In the genomic region with DNA sequence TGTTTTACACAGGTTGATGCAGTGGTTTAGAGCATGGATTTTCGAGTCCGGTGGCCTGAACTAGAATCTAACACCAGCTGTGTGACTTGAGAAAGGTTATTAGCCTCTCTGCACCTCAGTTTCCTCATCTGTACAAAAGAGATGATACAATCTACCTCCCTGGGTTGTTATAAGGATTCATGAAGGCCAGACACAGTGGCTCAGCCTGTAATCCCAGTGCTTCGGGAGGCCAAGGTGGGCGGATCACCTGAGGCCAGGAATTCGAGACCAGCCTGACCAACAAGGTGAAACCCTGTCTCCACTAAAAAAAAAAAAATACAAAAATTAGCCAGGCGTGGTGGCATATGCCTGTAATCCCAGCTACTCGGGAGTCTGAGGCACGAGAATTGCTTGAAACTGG, we compare ENCODE assay signal across 9 cellular contexts. TPM values are rescaled to one million over a fixed set of nuclear protein-coding genes. Genes with fewer than 3 reads are reported as not detected.
DNase-seq lines count a peak whose midpoint lies in the region; ATAC-seq and TF ChIP-seq lines count a peak whose summit lies in the region.
"Not testable (repeated sequence)": the region's sequence is repeated elsewhere in the genome, so short reads cannot be mapped to it uniquely, and the experiment has no call there.
"Had no signal": no experiment of that assay in that cellular context is flagged by ENCODE, and none has a peak within 500 bp of the region (broad histone marks: within the 10 kb centered on the region; RNA-seq: fewer than 3 reads in every experiment).

No MANE protein-coding gene starts in this region.

- not testable (repeated sequence) for H2BK12ac ChIP-seq in mesenchymal stem cell (ENCODE audit: low read length in 2 of 2)

- not testable (repeated sequence) for H2AK5ac ChIP-seq in mesenchymal stem cell (ENCODE audit: low read length, severe bottlenecking)

- DNase-seq in GM23338 (ENCODE audit: low spot score); SK-N-SH; heart right ventricle; sigmoid colon; suprapubic skin (ENCODE audit: low spot score in 2 of 2): not testable (repeated sequence)
- peak; percentile 36 for DNase-seq in mesenchymal stem cell

- WGBS in SK-N-SH (ENCODE audit: low lambda C conversion rate) = 96% methylated on average over 8 of the region's 8 CpGs
- WGBS in heart right ventricle, 2 donors = 90 to 91% methylated on average over 8 of the region's 8 CpGs
- WGBS in mesenchymal stem cell = 96% methylated on average over 8 of the region's 8 CpGs
- WGBS in sigmoid colon, 2 donors = 91% methylated on average over 8 of the region's 8 CpGs
- WGBS in suprapubic skin = 57% methylated on average over 8 of the region's 8 CpGs

- H3K9me3 ChIP-seq in SK-N-SH; heart right ventricle; mesenchymal stem cell (ENCODE audit: control insufficient read depth, low read length); sigmoid colon; suprapubic skin: not testable (repeated sequence)

- not testable (repeated sequence) for H3K4me3 Mint-ChIP-seq in GM23338; dendritic cell treated with granulocyte-macrophage colony-stimulating factor and Interleukin-4, amounts not matched to agents 40 ng/mL and 50 ng/mL, for 4 days

- not testable (repeated sequence) for H3K9ac ChIP-seq in SK-N-SH
- peak overlapping the region; percentile 82 for H3K9ac ChIP-seq in mesenchymal stem cell (ENCODE audit: low read length)

- not testable (repeated sequence) for H2BK5ac ChIP-seq in mesenchymal stem cell (ENCODE audit: low read depth, low read length, poor library complexity, severe bottlenecking)

- not testable (repeated sequence) for H3K4ac ChIP-seq in mesenchymal stem cell (ENCODE audit: low read depth in 1 of 2, low read length in 2 of 2)

- not testable (repeated sequence) for H3K23ac ChIP-seq in mesenchymal stem cell (ENCODE audit: low read length in 2 of 2)

- not testable (repeated sequence) for H2BK15ac ChIP-seq in mesenchymal stem cell (ENCODE audit: low read depth, poor library complexity, severe bottlenecking)

- H4K20me1 ChIP-seq in GM23338 (replicated peaks; ENCODE audit: insufficient read depth); SK-N-SH (ENCODE audit: insufficient read depth): not testable (repeated sequence)

- H3K27me3 Mint-ChIP-seq in GM23338 (ENCODE audit: insufficient read depth, low read depth, poor library complexity); dendritic cell treated with granulocyte-macrophage colony-stimulating factor and Interleukin-4, amounts not matched to agents 40 ng/mL and 50 ng/mL, for 4 days: not testable (repeated sequence)

- not testable (repeated sequence) for TF ChIP-seq CTCF in GM23338 (conservative IDR thresholded peaks at IDR 0.05; ENCODE audit: low read depth in 2 of 2); SK-N-SH (IDR thresholded peaks at IDR 0.05); heart right ventricle (IDR thresholded peaks at IDR 0.05); sigmoid colon (IDR thresholded peaks at IDR 0.05); suprapubic skin (IDR thresholded peaks at IDR 0.05)

- not testable (repeated sequence) for H3K79me2 ChIP-seq in GM23338 (replicated peaks; ENCODE audit: insufficient read depth); SK-N-SH (ENCODE audit: insufficient read depth)

- ATAC-seq in GM23338, heart right ventricle: not testable (repeated sequence)

- not testable (repeated sequence) for H3F3A ChIP-seq in GM23338 (replicated peaks; ENCODE audit: low read depth); SK-N-SH (replicated peaks; ENCODE audit: insufficient read depth)

- H4K91ac ChIP-seq in mesenchymal stem cell (ENCODE audit: low read length) = not testable (repeated sequence)

- H3K4me1 ChIP-seq in GM23338 (ENCODE audit: insufficient read depth) (peaks cover 16% of the 10 kb centered on the region), heart right ventricle (peaks cover 0 to 49% (median 22%) of the 10 kb centered on the region in 9 donors), mesenchymal stem cell (ENCODE audit: control insufficient read depth, insufficient read depth, low read depth, low read length) (peaks cover 13% of the 10 kb centered on the region), suprapubic skin (peaks cover 53% of the 10 kb centered on the region)
- H3K4me1 ChIP-seq in SK-N-SH (ENCODE audit: control insufficient read depth in 1 of 2, insufficient read depth in 2 of 2, low read depth in 1 of 2, low read length in 1 of 2); sigmoid colon: not testable (repeated sequence)

- H2AFZ ChIP-seq in GM23338 (peak overlapping the region; percentile 15; the same call in 1 of the 2 replicates), SK-N-SH (ENCODE audit: low read depth) (peak overlapping the region; percentile 75)
- not testable (repeated sequence) for H2AFZ ChIP-seq in mesenchymal stem cell (ENCODE audit: low read depth, low read length)

- CTCF ChIA-PET in SK-N-SH (lab: Yijun Ruan, JAX) = interaction anchor here (0.9 to 1.1 kb wide), 3 partner anchors 21 to 70 kb away, joined by 3 to 5 read pairs (median 3); no protein-coding TSS in a partner anchor

- not testable (repeated sequence) for H3K27ac Mint-ChIP-seq in GM23338
- H3K27ac Mint-ChIP-seq in dendritic cell treated with granulocyte-macrophage colony-stimulating factor and Interleukin-4, amounts not matched to agents 40 ng/mL and 50 ng/mL, for 4 days = peak overlapping the region; percentile 93

- H3K36me3 Mint-ChIP-seq in GM23338 (ENCODE audit: low read depth) = peaks cover 14% of the 10 kb centered on the region
- peaks cover 39% of the 10 kb centered on the region for H3K36me3 Mint-ChIP-seq in dendritic cell treated with granulocyte-macrophage colony-stimulating factor and Interleukin-4, amounts not matched to agents 40 ng/mL and 50 ng/mL, for 4 days (ENCODE audit: low read depth)

- not testable (repeated sequence) for H3K9me2 ChIP-seq in GM23338 (ENCODE audit: insufficient read depth); SK-N-SH

- H3K4me3 ChIP-seq in GM23338; SK-N-SH (ENCODE audit: low read depth in 2 of 2, low read length in 1 of 2); heart right ventricle; mesenchymal stem cell (ENCODE audit: insufficient read depth in 1 of 2, low read depth in 1 of 2, low read length in 2 of 2); sigmoid colon; suprapubic skin: not testable (repeated sequence)

- not testable (repeated sequence) for H3K9me3 Mint-ChIP-seq in GM23338
- peaks cover 14% of the 10 kb centered on the region for H3K9me3 Mint-ChIP-seq in dendritic cell treated with granulocyte-macrophage colony-stimulating factor and Interleukin-4, amounts not matched to agents 40 ng/mL and 50 ng/mL, for 4 days

- H3K27me3 ChIP-seq in GM23338 (ENCODE audit: insufficient read depth); SK-N-SH (ENCODE audit: insufficient read depth); heart right ventricle; mesenchymal stem cell (ENCODE audit: control insufficient read depth in 1 of 2, insufficient read depth in 1 of 2, low read length in 2 of 2); sigmoid colon; suprapubic skin: not testable (repeated sequence)

- not testable (repeated sequence) for H3K14ac ChIP-seq in mesenchymal stem cell (ENCODE audit: low read length in 2 of 2)

- H3K4me1 Mint-ChIP-seq in GM23338 = peaks cover 20% of the 10 kb centered on the region
- peaks cover 41% of the 10 kb centered on the region for H3K4me1 Mint-ChIP-seq in dendritic cell treated with granulocyte-macrophage colony-stimulating factor and Interleukin-4, amounts not matched to agents 40 ng/mL and 50 ng/mL, for 4 days (ENCODE audit: low read depth)

- H3K27ac ChIP-seq in GM23338 (ENCODE audit: low read depth); SK-N-SH (ENCODE audit: low read depth in 2 of 2, low read length in 1 of 2); mesenchymal stem cell (ENCODE audit: low read length, poor library complexity, severe bottlenecking): not testable (repeated sequence)
- H3K27ac ChIP-seq in heart right ventricle (peak overlapping the region in 8 of 10 donors; percentile 51 to 83 (median 64)), sigmoid colon (peak overlapping the region; percentile 54 to 71 (median 58)), suprapubic skin (peak overlapping the region; percentile 86)

- TF ChIP-seq POLR2A in sigmoid colon (IDR thresholded peaks at IDR 0.05); suprapubic skin (IDR thresholded peaks at IDR 0.05): not testable (repeated sequence)

- peak overlapping the region in 1 of 2 experiments; percentile 30 for H3K18ac ChIP-seq in mesenchymal stem cell (ENCODE audit: low read depth in 1 of 2, low read length in 2 of 2)

- TF ChIP-seq RAD21 in SK-N-SH (IDR thresholded peaks at IDR 0.05; ENCODE audit: low read length) = not testable (repeated sequence)

- intact Hi-C loops in dendritic cell treated with granulocyte-macrophage colony-stimulating factor and Interleukin-4, amounts not matched to agents 40 ng/mL and 50 ng/mL, for 4 days (cut with micrococcal nuclease); heart right ventricle (cut with DNase I); sigmoid colon (cut with DNase I): not testable (repeated sequence)

- H3K36me3 ChIP-seq in GM23338 (ENCODE audit: insufficient read depth); sigmoid colon; suprapubic skin: not testable (repeated sequence)
- peaks cover 4 to 14% of the 10 kb centered on the region in 2 experiments for H3K36me3 ChIP-seq in SK-N-SH (replicated peaks in 1 of 2; ENCODE audit: control insufficient read depth in 1 of 2, insufficient read depth in 2 of 2, low read length in 1 of 2)
- H3K36me3 ChIP-seq in heart right ventricle = peaks cover 0 to 30% (median 4%) of the 10 kb centered on the region in 9 donors
- peaks cover 31 to 32% of the 10 kb centered on the region in 2 experiments for H3K36me3 ChIP-seq in mesenchymal stem cell (ENCODE audit: control insufficient read depth in 1 of 2, insufficient read depth in 2 of 2, low read depth in 1 of 2, low read length in 2 of 2)

- POLR2A ChIA-PET in SK-N-SH (lab: Yijun Ruan, JAX) = not testable (repeated sequence)

- not testable (repeated sequence) for H3K79me1 ChIP-seq in mesenchymal stem cell (replicated peaks; ENCODE audit: low read length, poor library complexity, severe bottlenecking)

- not testable (repeated sequence) for H2BK120ac ChIP-seq in mesenchymal stem cell (ENCODE audit: low read depth, low read length)

- not testable (repeated sequence) for H3K4me2 ChIP-seq in GM23338; SK-N-SH; mesenchymal stem cell (ENCODE audit: low read length, poor library complexity, severe bottlenecking)

- H4K8ac ChIP-seq in mesenchymal stem cell (ENCODE audit: low read length) = not testable (repeated sequence)

- TF ChIP-seq EP300 in SK-N-SH (IDR thresholded peaks at IDR 0.05; ENCODE audit: borderline replicate concordance in 1 of 2, low read depth in 1 of 2, low read length in 1 of 2); sigmoid colon (IDR thresholded peaks at IDR 0.05); suprapubic skin (IDR thresholded peaks at IDR 0.05): not testable (repeated sequence)

RNA-seq across cellular contexts. Expression of a gene that starts 8.5 kb away (rescaled TPM):
- total RNA-seq in GM23338 (2014; rRNA removed; shearing (Covaris generic)) = 13.3 and 14.5 TPM in 2 replicates
- polyA plus RNA-seq in GM23338 (2016; fragmentation: Nextera tagmentation; extraction: Ambion mirVana) (17.5 and 18.0 TPM in 2 replicates), SK-N-SH (2012; rRNA removed) (159 and 200 TPM in 2 replicates), heart right ventricle (10 to 100 TPM in 1 of 2 donors, 1 to 10 TPM in 1; 5.6 to 10.4 TPM), sigmoid colon (10 to 100 TPM in 1 of 3 donors, 1 to 10 TPM in 2; 3.6 to 15.7 (median 9.9) TPM)
- 163 and 191 TPM in 2 replicates for polyA plus RNA-seq in SK-N-SH (2012; cell fraction: cytosol; rRNA removed)
- polyA plus RNA-seq in SK-N-SH (2012; cell fraction: nucleus; rRNA removed) = 211 and 277 TPM in 2 replicates
- total RNA-seq in heart right ventricle (10 to 100 TPM in 2 of 10 donors, 1 to 10 TPM in 8; 4.4 to 44.3 (median 9.1) TPM), sigmoid colon (1 to 10 TPM; 2.5 to 9.4 (median 3.7) TPM), suprapubic skin (10 to 100 TPM in 2 of 4 donors, 1 to 10 TPM in 2; 8.4 to 19.1 (median 10.8) TPM)
- polyA plus RNA-seq in mesenchymal stem cell (2013, experiment 1 of 2) = 1,126 TPM
- polyA plus RNA-seq in mesenchymal stem cell (2013, experiment 2 of 2) = 1,146 TPM
- polyA plus RNA-seq: CD4-positive, CD25-positive, alpha-beta regulatory T cell; IgD-negative memory B cell had no signal

RNA-seq across cellular contexts. Expression of a gene that starts 45.1 kb away (rescaled TPM):
- total RNA-seq in GM23338 (2014; rRNA removed; shearing (Covaris generic)) = 32.8 and 34.1 TPM in 2 replicates
- 30.1 and 30.6 TPM in 2 replicates for polyA plus RNA-seq in GM23338 (2016; fragmentation: Nextera tagmentation; extraction: Ambion mirVana)
- 41.4 and 52.2 TPM in 2 replicates for polyA plus RNA-seq in SK-N-SH (2012; rRNA removed)
- 29.0 and 35.7 TPM in 2 replicates for polyA plus RNA-seq in SK-N-SH (2012; cell fraction: cytosol; rRNA removed)
- 103 and 119 TPM in 2 replicates for polyA plus RNA-seq in SK-N-SH (2012; cell fraction: nucleus; rRNA removed)
- total RNA-seq in heart right ventricle = 10 to 100 TPM in 9 of 10 donors, 1 to 10 TPM in 1; 9.4 to 16.7 (median 12.7) TPM
- 1 to 10 TPM; 8.5 to 9.9 TPM for polyA plus RNA-seq in heart right ventricle
- 17.2 TPM for polyA plus RNA-seq in mesenchymal stem cell (2013, experiment 1 of 2)
- polyA plus RNA-seq in mesenchymal stem cell (2013, experiment 2 of 2) = 16.4 TPM
- total RNA-seq in sigmoid colon = 100 to 1,000 TPM; 153 to 221 (median 209) TPM
- 10 to 100 TPM; 14.4 to 34.8 (median 17.6) TPM for polyA plus RNA-seq in sigmoid colon
- total RNA-seq in suprapubic skin = 10 to 100 TPM; 16.9 to 35.2 (median 20.6) TPM
